In genomic region chr5:141258464-141258863, GRCh38 we compare ENCODE assay signal across 22 cellular contexts. TPM values are rescaled to one million over a fixed set of nuclear protein-coding genes. Genes with fewer than 3 reads are reported as not detected.
DNase-seq lines count a peak whose midpoint lies in the region; ATAC-seq, FAIRE-seq and TF ChIP-seq lines count a peak whose summit lies in the region.
"Had no signal": no experiment of that assay in that cellular context is flagged by ENCODE, and none has a peak within 500 bp of the region (broad histone marks: within the 10 kb centered on the region; RNA-seq: fewer than 3 reads in every experiment).

No MANE protein-coding gene starts in this region.

- H3K27me3 Mint-ChIP-seq in activated naive CD8-positive, alpha-beta T cell treated with anti-CD3 and anti-CD28 coated beads, Interleukin-2, amount 50 U/mL, for 24 hours: no peaks in the 10 kb centered on the region
- H3K27me3 Mint-ChIP-seq: CD4-positive, CD25-positive, alpha-beta regulatory T cell had no signal

- ATAC-seq in K562 (no peak), pancreas (no peak)
- ATAC-seq in activated naive CD8-positive, alpha-beta T cell treated with anti-CD3 and anti-CD28 coated beads, Interleukin-2, amount 50 U/mL, for 24 hours: no peak
- ATAC-seq: CD8-positive, alpha-beta T cell had no signal

- H3K27me3 ChIP-seq in K562 (ENCODE audit: control insufficient read depth in 2 of 2, insufficient read depth in 2 of 2, low read length in 2 of 2) (no peaks in the 10 kb centered on the region), pancreas (no peaks in the 10 kb centered on the region)
- H3K27me3 ChIP-seq: BLaER1 had no signal

- H3K36me3 ChIP-seq in K562 (ENCODE audit: control insufficient read depth, insufficient read depth, low read length) (no peaks in the 10 kb centered on the region), pancreas (no peaks in the 10 kb centered on the region)
- H3K36me3 ChIP-seq: BLaER1 had no signal

- H3K9me3 ChIP-seq in K562 (replicated peaks; ENCODE audit: control insufficient read depth, insufficient read depth, low read depth, low read length): peaks cover 13% of the 10 kb centered on the region
- H3K9me3 ChIP-seq in pancreas: peaks cover 0 to 13% (median 8%) of the 10 kb centered on the region in 4 donors

- in situ Hi-C loops in K562 (cut with MboI): no loop called here

- no peaks in the 10 kb centered on the region for H4K20me1 ChIP-seq in K562 (replicated peaks; ENCODE audit: control insufficient read depth, insufficient read depth, low read length)
- H4K20me1 ChIP-seq: BLaER1 had no signal

- BruUV-seq in K562 (replicated peaks; lab: Mats Ljungman, UMichigan): no TSS peak

- no peak overlapping the region for H3K4me2 ChIP-seq in K562 (ENCODE audit: insufficient read depth, low read length)
- H3K4me2 ChIP-seq: BLaER1 had no signal

- H3K4me1 Mint-ChIP-seq in activated naive CD8-positive, alpha-beta T cell treated with anti-CD3 and anti-CD28 coated beads, Interleukin-2, amount 50 U/mL, for 24 hours: no peaks in the 10 kb centered on the region

- H3K9me1 ChIP-seq in K562 (ENCODE audit: control insufficient read depth, insufficient read depth, low read length): no peaks in the 10 kb centered on the region

- DNase-seq in RWPE1 (ENCODE audit: low spot score): no peak
- no peak for DNase-seq in K562 (ENCODE audit: extremely low read depth in 1 of 4, low spot score in 3 of 4)
- DNase-seq in pancreas: no peak
- DNase-seq in activated naive CD8-positive, alpha-beta T cell treated with anti-CD3 and anti-CD28 coated beads, Interleukin-2, amount 50 U/mL, for 24 hours: no peak
- no peak for DNase-seq in activated CD4-positive, CD25-positive, alpha-beta regulatory T cell (lab: John Stamatoyannopoulos, UW)
- DNase-seq in T-helper 9 cell: no peak
- DNase-seq: Caco-2; CD4-positive, CD25-positive, alpha-beta regulatory T cell; CD8-positive, alpha-beta T cell; DMS153; DMS79; EL; GF-D8; GM23248; H7; HCEC 1CT had no signal

- no peak for TF ChIP-seq EP300 in K562 (IDR thresholded peaks at IDR 0.05; ENCODE audit: low read length)

- no peak overlapping the region for H2AFZ ChIP-seq in K562 (ENCODE audit: low read depth, low read length)
- H2AFZ ChIP-seq: GM23248 had no signal

- H3K4me3 ChIP-seq in K562 (no peak overlapping the region), pancreas (no peak overlapping the region)
- H3K4me3 ChIP-seq: BLaER1, GM23248 had no signal

- H3K4me3 Mint-ChIP-seq in activated naive CD8-positive, alpha-beta T cell treated with anti-CD3 and anti-CD28 coated beads, Interleukin-2, amount 50 U/mL, for 24 hours: no peak overlapping the region
- H3K4me3 Mint-ChIP-seq: CD4-positive, CD25-positive, alpha-beta regulatory T cell; CD8-positive, alpha-beta T cell had no signal

- TF ChIP-seq CTCF in RWPE1 (conservative IDR thresholded peaks at IDR 0.05; ENCODE audit: low read depth) (0 out of 2 replicates have a peak, but pooled peaks have one; percentile 12), K562 (IDR thresholded peaks at IDR 0.05 in 2 of 3, conservative IDR thresholded peaks at IDR 0.05 in 1 of 3; ENCODE audit: insufficient read depth in 2 of 3, low read depth in 1 of 3, low read length in 3 of 3) (no peak), pancreas (IDR thresholded peaks at IDR 0.05) (no peak)

- no peak overlapping the region for H3K9ac ChIP-seq in K562 (ENCODE audit: insufficient read depth in 1 of 2, low read depth in 2 of 2, low read length in 2 of 2)
- H3K9ac ChIP-seq: BLaER1, GM23248 had no signal

- TF ChIP-seq POLR2A in K562 (conservative IDR thresholded peaks at IDR 0.05): no peak

- peaks cover 79% of the 10 kb centered on the region for H3K9me3 Mint-ChIP-seq in activated naive CD8-positive, alpha-beta T cell treated with anti-CD3 and anti-CD28 coated beads, Interleukin-2, amount 50 U/mL, for 24 hours

- CTCF ChIA-PET in RWPE1 (lab: Yijun Ruan, JAX): interaction anchor here (0.5 to 0.6 kb wide), 2 partner anchors 14 to 57 kb away, joined by 3 read pairs; no protein-coding TSS in a partner anchor
- CTCF ChIA-PET in K562 (lab: Yijun Ruan, JAX; ENCODE audit: low intra/inter-chr PET ratio): no interaction called here

- intact Hi-C loops in K562 (cut with micrococcal nuclease): no loop called here
- intact Hi-C loops in pancreas (cut with DNase I): no loop called here

- no peak for TF ChIP-seq RAD21 in K562 (CRISPR knock-in tag; conservative IDR thresholded peaks at IDR 0.05 in 1 of 2, IDR thresholded peaks at IDR 0.05 in 1 of 2)

- H3K27ac ChIP-seq in RWPE1 (no peak overlapping the region), K562 (ENCODE audit: extremely low read depth, low read depth, low read length) (no peak overlapping the region), pancreas (no peak overlapping the region)
- H3K27ac ChIP-seq: BLaER1, C4-2B, GM23248 had no signal

- peaks cover 52% of the 10 kb centered on the region for H3K36me3 Mint-ChIP-seq in activated naive CD8-positive, alpha-beta T cell treated with anti-CD3 and anti-CD28 coated beads, Interleukin-2, amount 50 U/mL, for 24 hours (ENCODE audit: low read depth)

- H3K4me1 ChIP-seq in K562 (replicated peaks in 1 of 2; ENCODE audit: control insufficient read depth in 2 of 2, insufficient read depth in 2 of 2, low read length in 2 of 2) (no peaks in the 10 kb centered on the region), pancreas (no peaks in the 10 kb centered on the region)
- H3K4me1 ChIP-seq: BLaER1, Caco-2 had no signal

- POLR2A ChIA-PET in RWPE1 (lab: Yijun Ruan, JAX; ENCODE audit: low non-redundant PET) (no interaction called here), K562 (lab: Yijun Ruan, JAX) (no interaction called here)

- no peak overlapping the region for H3K27ac Mint-ChIP-seq in activated naive CD8-positive, alpha-beta T cell treated with anti-CD3 and anti-CD28 coated beads, Interleukin-2, amount 50 U/mL, for 24 hours
- H3K27ac Mint-ChIP-seq: CD4-positive, CD25-positive, alpha-beta regulatory T cell; CD8-positive, alpha-beta T cell had no signal

- no peaks in the 10 kb centered on the region for H3K79me2 ChIP-seq in K562 (ENCODE audit: control insufficient read depth, insufficient read depth, low read length)

- FAIRE-seq in K562 (lab: Jason Lieb, UNC): no peak
- FAIRE-seq in pancreas (lab: Jason Lieb, UNC): peak; percentile 5
- FAIRE-seq: GM12891, GM18507, H1 had no signal

RNA-seq across cellular contexts. Expression of gene PCDHB15, which starts 13.3 kb away (rescaled TPM):
- not detected in 2 replicates for total RNA-seq in K562 (2011; cell fraction: chromatin; rRNA removed; ENCODE audit: low replicate concordance)
- total RNA-seq in K562 (2011; cell fraction: nucleolus; rRNA removed): not detected in 2 replicates
- total RNA-seq in K562 (2011; cell fraction: nucleoplasm; rRNA removed): not detected in 2 replicates
- not detected in 2 replicates for total RNA-seq in K562 (2014; rRNA removed)
- not detected in 2 replicates for total RNA-seq in K562 (2014; rRNA removed; fragmentation: Illumina TruSeq; extraction: Trizol)
- 0.04 TPM in 1 of 2 replicates, not detected in the other for total RNA-seq in K562 (2015; rRNA removed; fragmentation: Illumina TruSeq; extraction: Trizol)
- total RNA-seq in K562 (2021): 0.07 TPM in 1 of 2 replicates, not detected in the other
- 0.15 TPM in 1 of 2 replicates, not detected in the other for polyA plus RNA-seq in K562 (2011; rRNA removed)
- polyA plus RNA-seq in K562 (2011; cell fraction: cytosol; rRNA removed): not detected in 2 replicates
- 0.04 and 0.07 TPM in 2 replicates for polyA plus RNA-seq in K562 (2011; cell fraction: nucleus; rRNA removed)
- 0.03 and 0.11 TPM in 2 replicates for polyA plus RNA-seq in K562 (2012)
- not detected in 2 replicates for polyA plus RNA-seq in K562 (2014; fragmentation: Illumina TruSeq; extraction: Trizol)
- polyA plus RNA-seq in K562 (2014; fragmentation: Nextera tagmentation; extraction: Ambion mirVana): not detected
- polyA plus RNA-seq in K562 (2014; rRNA removed): 0.07 and 0.08 TPM in 2 replicates
- polyA minus RNA-seq in K562 (2011; rRNA and poly(A)+ RNA removed): not detected in 2 replicates
- polyA minus RNA-seq in K562 (2011; cell fraction: cytosol; rRNA and poly(A)+ RNA removed): not detected in 2 replicates
- not detected in 2 replicates for polyA minus RNA-seq in K562 (2011; cell fraction: nucleus; rRNA and poly(A)+ RNA removed)
- total RNA-seq in pancreas: 1 to 10 TPM; 1.7 to 2.6 (median 2.4) TPM
- 1 to 10 TPM; 1.8 to 2.8 TPM for polyA plus RNA-seq in pancreas
- total RNA-seq: Caco-2; CD4-positive, CD25-positive, alpha-beta regulatory T cell; CD8-positive, alpha-beta T cell; H7 had no signal
- polyA plus RNA-seq: CD4-positive, CD25-positive, alpha-beta regulatory T cell had no signal

RNA-seq across cellular contexts. Expression of gene PCDHB14, which starts 35.3 kb away (rescaled TPM):
- total RNA-seq in K562 (2011; cell fraction: chromatin; rRNA removed; ENCODE audit: low replicate concordance): not detected in 2 replicates
- not detected in 2 replicates for total RNA-seq in K562 (2011; cell fraction: nucleolus; rRNA removed)
- total RNA-seq in K562 (2011; cell fraction: nucleoplasm; rRNA removed): not detected in 2 replicates
- total RNA-seq in K562 (2014; rRNA removed) (not detected in 2 replicates), K562 (2014; rRNA removed; fragmentation: Illumina TruSeq; extraction: Trizol) (not detected in 2 replicates), K562 (2015; rRNA removed; fragmentation: Illumina TruSeq; extraction: Trizol) (not detected in 2 replicates), K562 (2021) (not detected in 2 replicates), pancreas (1 to 10 TPM; 1.9 to 2.7 (median 2.1) TPM)
- polyA plus RNA-seq in K562 (2011; rRNA removed) (not detected in 2 replicates), K562 (2014; fragmentation: Illumina TruSeq; extraction: Trizol) (not detected in 2 replicates), K562 (2014; fragmentation: Nextera tagmentation; extraction: Ambion mirVana) (not detected), K562 (2014; rRNA removed) (not detected in 2 replicates), pancreas (1 to 10 TPM; 2.8 to 2.9 TPM)
- polyA plus RNA-seq in K562 (2011; cell fraction: cytosol; rRNA removed): not detected in 2 replicates
- polyA plus RNA-seq in K562 (2011; cell fraction: nucleus; rRNA removed): 0.04 TPM in 1 of 2 replicates, not detected in the other
- 0.04 TPM in 1 of 2 replicates, not detected in the other for polyA plus RNA-seq in K562 (2012)
- 0.04 TPM in 1 of 2 replicates, not detected in the other for polyA minus RNA-seq in K562 (2011; rRNA and poly(A)+ RNA removed)
- polyA minus RNA-seq in K562 (2011; cell fraction: cytosol; rRNA and poly(A)+ RNA removed): not detected in 2 replicates
- not detected in 2 replicates for polyA minus RNA-seq in K562 (2011; cell fraction: nucleus; rRNA and poly(A)+ RNA removed)
- total RNA-seq: CD4-positive, CD25-positive, alpha-beta regulatory T cell; CD8-positive, alpha-beta T cell had no signal
- polyA plus RNA-seq: CD4-positive, CD25-positive, alpha-beta regulatory T cell had no signal

RNA-seq across cellular contexts. Expression of gene PCDHB13, which starts 44.7 kb away (rescaled TPM):
- total RNA-seq in K562 (2011; cell fraction: chromatin; rRNA removed; ENCODE audit: low replicate concordance): 0.11 TPM in 1 of 2 replicates, not detected in the other
- total RNA-seq in K562 (2011; cell fraction: nucleolus; rRNA removed): not detected in 2 replicates
- total RNA-seq in K562 (2011; cell fraction: nucleoplasm; rRNA removed): not detected in 2 replicates
- not detected in 2 replicates for total RNA-seq in K562 (2014; rRNA removed)
- not detected in 2 replicates for total RNA-seq in K562 (2014; rRNA removed; fragmentation: Illumina TruSeq; extraction: Trizol)
- not detected in 2 replicates for total RNA-seq in K562 (2015; rRNA removed; fragmentation: Illumina TruSeq; extraction: Trizol)
- not detected in 2 replicates for total RNA-seq in K562 (2021)
- polyA plus RNA-seq in K562 (2011; rRNA removed): 0.01 TPM in 1 of 2 replicates, not detected in the other
- 0.01 TPM in 1 of 2 replicates, not detected in the other for polyA plus RNA-seq in K562 (2011; cell fraction: cytosol; rRNA removed)
- 0.03 TPM in 1 of 2 replicates, not detected in the other for polyA plus RNA-seq in K562 (2011; cell fraction: nucleus; rRNA removed)
- 0.07 and 0.08 TPM in 2 replicates for polyA plus RNA-seq in K562 (2012)
- polyA plus RNA-seq in K562 (2014; fragmentation: Illumina TruSeq; extraction: Trizol): 0.03 TPM in 1 of 2 replicates, not detected in the other
- polyA plus RNA-seq in K562 (2014; fragmentation: Nextera tagmentation; extraction: Ambion mirVana): not detected
- not detected in 2 replicates for polyA plus RNA-seq in K562 (2014; rRNA removed)
- polyA minus RNA-seq in K562 (2011; rRNA and poly(A)+ RNA removed): not detected in 2 replicates
- polyA minus RNA-seq in K562 (2011; cell fraction: cytosol; rRNA and poly(A)+ RNA removed): not detected in 2 replicates
- polyA minus RNA-seq in K562 (2011; cell fraction: nucleus; rRNA and poly(A)+ RNA removed): under 0.01 TPM in 1 of 2 replicates, not detected in the other
- total RNA-seq in pancreas: 1 to 10 TPM; 2.4 to 3.3 (median 3.0) TPM
- polyA plus RNA-seq in pancreas: 1 to 10 TPM; 1.2 to 1.9 TPM
- total RNA-seq: Caco-2; CD4-positive, CD25-positive, alpha-beta regulatory T cell; CD8-positive, alpha-beta T cell had no signal

RNA-seq across cellular contexts. Expression of gene SLC25A2, which starts 45.4 kb away (rescaled TPM):
- 0.90 and 1.2 TPM in 2 replicates for total RNA-seq in K562 (2011; cell fraction: chromatin; rRNA removed; ENCODE audit: low replicate concordance)
- 0.67 TPM in 1 of 2 replicates, not detected in the other for total RNA-seq in K562 (2011; cell fraction: nucleolus; rRNA removed)
- 0.51 TPM in 1 of 2 replicates, not detected in the other for total RNA-seq in K562 (2011; cell fraction: nucleoplasm; rRNA removed)
- total RNA-seq in K562 (2014; rRNA removed) (0.09 TPM in 1 of 2 replicates, not detected in the other), K562 (2014; rRNA removed; fragmentation: Illumina TruSeq; extraction: Trizol) (0.11 TPM in 1 of 2 replicates, not detected in the other), K562 (2015; rRNA removed; fragmentation: Illumina TruSeq; extraction: Trizol) (0.11 and 0.15 TPM in 2 replicates), K562 (2021) (0.34 TPM in 1 of 2 replicates, not detected in the other), pancreas (under 1 TPM in 5 of 6 donors, not detected in 1; 0.14 to 0.69 (median 0.19) TPM)
- polyA plus RNA-seq in K562 (2011; rRNA removed) (not detected in 2 replicates), K562 (2014; fragmentation: Illumina TruSeq; extraction: Trizol) (not detected in 2 replicates), K562 (2014; fragmentation: Nextera tagmentation; extraction: Ambion mirVana) (not detected), K562 (2014; rRNA removed) (not detected in 2 replicates), pancreas (under 1 TPM in 1 of 2 donors, not detected in 1; 0.30 TPM)
- polyA plus RNA-seq in K562 (2011; cell fraction: cytosol; rRNA removed): not detected in 2 replicates
- 0.23 TPM in 1 of 2 replicates, not detected in the other for polyA plus RNA-seq in K562 (2011; cell fraction: nucleus; rRNA removed)
- polyA plus RNA-seq in K562 (2012): 0.07 TPM in 1 of 2 replicates, not detected in the other
- polyA minus RNA-seq in K562 (2011; rRNA and poly(A)+ RNA removed): 0.12 and 0.14 TPM in 2 replicates
- polyA minus RNA-seq in K562 (2011; cell fraction: cytosol; rRNA and poly(A)+ RNA removed): not detected in 2 replicates
- 0.27 TPM in 1 of 2 replicates, not detected in the other for polyA minus RNA-seq in K562 (2011; cell fraction: nucleus; rRNA and poly(A)+ RNA removed)
- total RNA-seq: A172; CD8-positive, alpha-beta T cell; GM23248; H1 had no signal
- polyA plus RNA-seq: GM23248, H1 had no signal

RNA-seq across cellular contexts. Expression of gene PCDHB12, which starts 49.9 kb away (rescaled TPM):
- total RNA-seq in K562 (2011; cell fraction: chromatin; rRNA removed; ENCODE audit: low replicate concordance): not detected in 2 replicates
- total RNA-seq in K562 (2011; cell fraction: nucleolus; rRNA removed): not detected in 2 replicates
- total RNA-seq in K562 (2011; cell fraction: nucleoplasm; rRNA removed): not detected in 2 replicates
- not detected in 2 replicates for total RNA-seq in K562 (2014; rRNA removed)
- not detected in 2 replicates for total RNA-seq in K562 (2014; rRNA removed; fragmentation: Illumina TruSeq; extraction: Trizol)
- total RNA-seq in K562 (2015; rRNA removed; fragmentation: Illumina TruSeq; extraction: Trizol): not detected in 2 replicates
- not detected in 2 replicates for total RNA-seq in K562 (2021)
- polyA plus RNA-seq in K562 (2011; rRNA removed): not detected in 2 replicates
- not detected in 2 replicates for polyA plus RNA-seq in K562 (2011; cell fraction: cytosol; rRNA removed)
- not detected in 2 replicates for polyA plus RNA-seq in K562 (2011; cell fraction: nucleus; rRNA removed)
- polyA plus RNA-seq in K562 (2012): not detected in 2 replicates
- polyA plus RNA-seq in K562 (2014; fragmentation: Illumina TruSeq; extraction: Trizol): not detected in 2 replicates
- polyA plus RNA-seq in K562 (2014; fragmentation: Nextera tagmentation; extraction: Ambion mirVana): not detected
- not detected in 2 replicates for polyA plus RNA-seq in K562 (2014; rRNA removed)
- not detected in 2 replicates for polyA minus RNA-seq in K562 (2011; rRNA and poly(A)+ RNA removed)
- polyA minus RNA-seq in K562 (2011; cell fraction: cytosol; rRNA and poly(A)+ RNA removed): not detected in 2 replicates
- not detected in 2 replicates for polyA minus RNA-seq in K562 (2011; cell fraction: nucleus; rRNA and poly(A)+ RNA removed)
- 1 to 10 TPM; 1.3 to 2.5 (median 1.5) TPM for total RNA-seq in pancreas
- polyA plus RNA-seq in pancreas: 1 to 10 TPM in 1 of 2 donors, under 1 TPM in 1; 0.46 to 1.3 TPM
- total RNA-seq: Caco-2; CD4-positive, CD25-positive, alpha-beta regulatory T cell; CD8-positive, alpha-beta T cell; H7 had no signal
- polyA plus RNA-seq: CD4-positive, CD25-positive, alpha-beta regulatory T cell had no signal
